ENCODE assay signal across 1 cellular context in genomic region chr19:5623397-5624153, GRCh38.
TF ChIP-seq lines count a peak whose summit lies in the region.

No MANE protein-coding gene starts in this region.

TF ChIP-seq in K562, 482 proteins besides CTCF, POLR2A, EP300 and RAD21:
- TF ChIP-seq ETV5 (CRISPR knock-in tag; IDR thresholded peaks at IDR 0.05; ENCODE audit: low read depth) (0 out of 2 replicates have a peak, but pooled peaks have one; percentile 19), ZFX (CRISPR knock-in tag; IDR thresholded peaks at IDR 0.05) (peak; percentile 67), PCBP1 (IDR thresholded peaks at IDR 0.05; ENCODE audit: low read depth, low read length, poor library complexity, severe bottlenecking) (peak; percentile 13), ESRRA (IDR thresholded peaks at IDR 0.05; ENCODE audit: borderline replicate concordance, low read depth) (peak; percentile 84; the same call in 1 of the 2 replicates), STAG1 (CRISPR knock-in tag; IDR thresholded peaks at IDR 0.05; ENCODE audit: borderline replicate concordance) (0 out of 2 replicates have a peak, but pooled peaks have one; percentile 8), ZNF431 (CRISPR knock-in tag; IDR thresholded peaks at IDR 0.05) (0 out of 2 replicates have a peak, but pooled peaks have one; percentile 31), SMARCA4 (IDR thresholded peaks at IDR 0.05) (0 out of 2 replicates have a peak, but pooled peaks have one; percentile 2), RBBP5 (IDR thresholded peaks at IDR 0.05; ENCODE audit: borderline replicate concordance, insufficient read depth, low read length, poor library complexity, severe bottlenecking) (peak; percentile 71), RBM14 (IDR thresholded peaks at IDR 0.05; ENCODE audit: borderline replicate concordance, insufficient read depth, low read depth, low read length) (0 out of 2 replicates have a peak, but pooled peaks have one; percentile 82), KLF6 (CRISPR knock-in tag; IDR thresholded peaks at IDR 0.05; ENCODE audit: borderline replicate concordance) (no peak), SIN3B (IDR thresholded peaks at IDR 0.05; ENCODE audit: low read depth) (peak; percentile 23; the same call in 1 of the 2 replicates), RBM22 (IDR thresholded peaks at IDR 0.05; ENCODE audit: low read depth, low read length, poor library complexity, severe bottlenecking) (peak; percentile 13), RBM25 (IDR thresholded peaks at IDR 0.05; ENCODE audit: low read depth, low read length, severe bottlenecking) (no peak), SMARCA5 (IDR thresholded peaks at IDR 0.05) (peak; percentile 72; the same call in 1 of the 2 replicates), ZNF134 (CRISPR knock-in tag; conservative IDR thresholded peaks at IDR 0.05) (no peak), FOXP1 (CRISPR knock-in tag; IDR thresholded peaks at IDR 0.05) (peak; percentile 43), DIDO1 (tag; IDR thresholded peaks at IDR 0.05; ENCODE audit: low read depth) (no peak), SAP30 (IDR thresholded peaks at IDR 0.05; ENCODE audit: borderline replicate concordance, insufficient read depth, low read depth, low read length, poor library complexity, severe bottlenecking) (peak; percentile 18), CBFA2T2 (conservative IDR thresholded peaks at IDR 0.05) (no peak), BCOR (IDR thresholded peaks at IDR 0.05) (peak; percentile 36; the same call in 1 of the 2 replicates), HDAC2 (IDR thresholded peaks at IDR 0.05) (0 out of 2 replicates have a peak, but pooled peaks have one; percentile 16), ZNF511 (CRISPR knock-in tag; IDR thresholded peaks at IDR 0.05) (0 out of 2 replicates have a peak, but pooled peaks have one; percentile 44), ZNF263 (CRISPR knock-in tag; IDR thresholded peaks at IDR 0.05; ENCODE audit: borderline replicate concordance) (0 out of 2 replicates have a peak, but pooled peaks have one; percentile 35), SRSF3 (IDR thresholded peaks at IDR 0.05; ENCODE audit: insufficient read depth, low read length) (0 out of 2 replicates have a peak, but pooled peaks have one; percentile 88), FIP1L1 (IDR thresholded peaks at IDR 0.05; ENCODE audit: low read depth, low read length, poor library complexity, severe bottlenecking) (peak; percentile 10), ZNF57 (CRISPR knock-in tag; IDR thresholded peaks at IDR 0.05) (no peak), SIN3A (IDR thresholded peaks at IDR 0.05; ENCODE audit: borderline replicate concordance in 2 of 2, control insufficient read depth in 1 of 2, low read depth in 2 of 2, low read length in 2 of 2) (peak in 1 of 2 experiments; percentile 3; a peak in 1 of 4 replicates)
TF ChIP-seq in K562: peak in this region for 21.
